ENCODE assay signal across 40 cellular contexts in the genomic region with DNA sequence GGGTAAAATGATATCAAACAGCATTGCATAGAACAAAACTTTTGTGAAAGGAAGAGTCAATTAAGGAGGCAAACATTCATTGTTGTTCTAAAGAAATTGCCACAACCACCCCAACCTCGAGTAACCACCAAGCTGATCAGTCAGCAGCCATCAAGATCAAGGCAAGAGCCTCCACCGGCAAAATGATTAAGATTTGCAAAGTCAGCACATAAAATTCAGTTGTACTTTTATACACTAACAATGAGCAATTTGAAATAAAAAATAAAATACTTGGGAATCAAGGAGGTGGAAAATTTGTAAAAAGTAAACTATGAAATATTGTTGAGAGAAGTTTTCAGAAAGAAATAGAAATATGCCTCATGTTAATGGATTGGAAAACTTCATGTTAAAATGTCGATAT.
"Had no signal": no experiment of that assay in that cellular context is flagged by ENCODE, and none has a peak within 500 bp of the region (broad histone marks: within the 10 kb centered on the region; RNA-seq: fewer than 3 reads in every experiment).

No MANE protein-coding gene starts in this region.

- H3K4me3 ChIP-seq: ascending aorta, cardiac muscle cell had no signal

- FAIRE-seq: bronchial epithelial cell, TTC549 had no signal

- H3K27ac Mint-ChIP-seq: activated CD4-positive, alpha-beta memory T cell treated with anti-CD3 and anti-CD28 coated beads, Interleukin-2, amount 10 ng/mL, durations not matched to agents 7 days and 5 days; activated CD4-positive, alpha-beta T cell treated with anti-CD3 and anti-CD28 coated beads for 36 hours; activated CD4-positive, alpha-beta T cell treated with anti-CD3 and anti-CD28 coated beads, Interleukin-2, amount 10 ng/mL, durations not matched to agents 7 days and 5 days; activated CD8-positive, alpha-beta memory T cell treated with anti-CD3 and anti-CD28 coated beads, Interleukin-2, amount 10 ng/mL, durations not matched to agents 7 days and 5 days; activated CD8-positive, alpha-beta T cell treated with anti-CD3 and anti-CD28 coated beads, Interleukin-2, amount 10 ng/mL, durations not matched to agents 7 days and 5 days; activated naive CD4-positive, alpha-beta T cell treated with anti-CD3 and anti-CD28 coated beads, Interleukin-2, amount 10 ng/mL, durations not matched to agents 7 days and 5 days; activated naive CD4-positive, alpha-beta T cell treated with anti-CD3 and anti-CD28 coated beads, Interleukin-2, amount 50 U/mL, for 24 hours; activated naive CD8-positive, alpha-beta T cell; activated naive CD8-positive, alpha-beta T cell treated with anti-CD3 and anti-CD28 coated beads, Interleukin-2, amount 10 ng/mL, durations not matched to agents 7 days and 5 days; activated naive CD8-positive, alpha-beta T cell treated with anti-CD3 and anti-CD28 coated beads, Interleukin-2, amount 50 U/mL, for 24 hours; activated T-cell treated with anti-CD3 and anti-CD28 coated beads, Interleukin-2, amount 50 U/mL, for 24 hours; activated T-helper 2 cell treated with anti-CD3 and anti-CD28 coated beads, Interferon-gamma antibody, Interleukin-2, Interleukin-4, amounts not matched to agents 10 μg/mL and 5 μg/mL and 100 μg/mL, durations not matched to agents 14 hours and 24 hours and 36 hours; brain; T-helper 1 cell treated with Interleukin-12 subunit alpha and Interleukin-12 subunit beta and Interleukin-4 antibody, amounts not matched to agents 30 μg/mL and 1 μg/mL, for 36 hours; T-helper 2 cell treated with Interferon-gamma antibody and Interleukin-4, amounts not matched to agents 5 μg/mL and 100 μg/mL, for 36 hours; WTC11 had no signal

- H3K4me1 ChIP-seq: ascending aorta had no signal

- H3K4me1 Mint-ChIP-seq: activated CD4-positive, alpha-beta memory T cell treated with anti-CD3 and anti-CD28 coated beads, Interleukin-2, amount 10 ng/mL, durations not matched to agents 7 days and 5 days; activated CD4-positive, alpha-beta T cell treated with anti-CD3 and anti-CD28 coated beads for 36 hours; activated CD4-positive, alpha-beta T cell treated with anti-CD3 and anti-CD28 coated beads, Interleukin-2, amount 10 ng/mL, durations not matched to agents 7 days and 5 days; activated CD8-positive, alpha-beta memory T cell treated with anti-CD3 and anti-CD28 coated beads, Interleukin-2, amount 10 ng/mL, durations not matched to agents 7 days and 5 days; activated naive CD4-positive, alpha-beta T cell treated with anti-CD3 and anti-CD28 coated beads, Interleukin-2, amount 10 ng/mL, durations not matched to agents 7 days and 5 days; activated naive CD4-positive, alpha-beta T cell treated with anti-CD3 and anti-CD28 coated beads, Interleukin-2, amount 50 U/mL, for 24 hours; activated naive CD8-positive, alpha-beta T cell treated with anti-CD3 and anti-CD28 coated beads, Interleukin-2, amount 10 ng/mL, durations not matched to agents 7 days and 5 days; activated naive CD8-positive, alpha-beta T cell treated with anti-CD3 and anti-CD28 coated beads, Interleukin-2, amount 50 U/mL, for 24 hours; central memory CD8-positive, alpha-beta T cell had no signal

- DNase-seq: activated CD4-positive, alpha-beta memory T cell treated with anti-CD3 and anti-CD28 coated beads, Interleukin-2, amount 10 ng/mL, durations not matched to agents 7 days and 5 days; activated CD4-positive, alpha-beta T cell treated with anti-CD3 and anti-CD28 coated beads for 1 hour; activated CD4-positive, alpha-beta T cell treated with anti-CD3 and anti-CD28 coated beads for 36 hours; activated CD4-positive, alpha-beta T cell treated with anti-CD3 and anti-CD28 coated beads for 48 hours; activated CD4-positive, alpha-beta T cell treated with anti-CD3 and anti-CD28 coated beads, Interleukin-2, amount 10 ng/mL, durations not matched to agents 7 days and 5 days; activated CD4-positive, alpha-beta T cell treated with anti-CD3 and anti-CD28 coated beads, Interleukin-2, amount 50 U/mL, for 48 hours; activated CD4-positive, CD25-positive, alpha-beta regulatory T cell; activated CD8-positive, alpha-beta memory T cell treated with anti-CD3 and anti-CD28 coated beads for 24 hours; activated CD8-positive, alpha-beta memory T cell treated with anti-CD3 and anti-CD28 coated beads, Interleukin-2, amount 10 ng/mL, durations not matched to agents 7 days and 5 days; activated CD8-positive, alpha-beta memory T cell treated with anti-CD3 and anti-CD28 coated beads, Interleukin-2, amount 50 U/mL, for 48 hours; activated CD8-positive, alpha-beta T cell treated with anti-CD3 and anti-CD28 coated beads, Interleukin-2, amount 10 ng/mL, durations not matched to agents 7 days and 5 days; activated effector memory CD4-positive, alpha-beta T cell treated with Interleukin-2 at 50 U/mL for 16 hours; activated gamma-delta T cell; activated naive CD4-positive, alpha-beta T cell treated with anti-CD3 and anti-CD28 coated beads, Interleukin-2, amount 10 ng/mL, durations not matched to agents 7 days and 5 days; activated naive CD4-positive, alpha-beta T cell treated with Interleukin-2 at 50 U/mL for 16 hours; activated naive CD8-positive, alpha-beta T cell treated with anti-CD3 and anti-CD28 coated beads, Interleukin-2, amount 10 ng/mL, durations not matched to agents 7 days and 5 days; activated naive CD8-positive, alpha-beta T cell treated with anti-CD3 and anti-CD28 coated beads, Interleukin-2, amount 50 U/mL, for 24 hours; activated T-cell treated with anti-CD3 and anti-CD28 coated beads, Interleukin-2, amount 50 U/mL, for 24 hours; activated T-cell treated with anti-CD3 and anti-CD28 coated beads, Interleukin-2, amount 50 U/mL, for 48 hours; amygdala; anterior cingulate cortex; caudate nucleus; cerebellar nuclear complex; T-helper 1 cell; T-helper 2 cell; T-helper 9 cell; WERI-Rb-1 had no signal

- H3K27me3 ChIP-seq: ascending aorta, cardiac muscle cell had no signal

- ATAC-seq: activated CD4-positive, alpha-beta T cell treated with anti-CD3 and anti-CD28 coated beads for 36 hours; activated CD4-positive, CD25-positive, alpha-beta regulatory T cell treated with anti-CD3 and anti-CD28 coated beads, Interleukin-2, amount 50 U/mL, for 24 hours; activated CD8-positive, alpha-beta memory T cell treated with anti-CD3 and anti-CD28 coated beads, Interleukin-2, amount 10 ng/mL, durations not matched to agents 7 days and 5 days; activated CD8-positive, alpha-beta T cell treated with anti-CD3 and anti-CD28 coated beads, Interleukin-2, amount 10 ng/mL, durations not matched to agents 7 days and 5 days; activated naive CD8-positive, alpha-beta T cell treated with anti-CD3 and anti-CD28 coated beads, Interleukin-2, amount 50 U/mL, for 24 hours; WTC11 had no signal

- H3K27ac ChIP-seq: ascending aorta, cardiac muscle cell, WERI-Rb-1 had no signal

- H3K27me3 Mint-ChIP-seq: activated CD4-positive, alpha-beta memory T cell treated with anti-CD3 and anti-CD28 coated beads, Interleukin-2, amount 10 ng/mL, durations not matched to agents 7 days and 5 days; activated CD4-positive, alpha-beta T cell treated with anti-CD3 and anti-CD28 coated beads for 36 hours; activated CD4-positive, alpha-beta T cell treated with anti-CD3 and anti-CD28 coated beads, Interleukin-2, amount 10 ng/mL, durations not matched to agents 7 days and 5 days; activated CD8-positive, alpha-beta memory T cell treated with anti-CD3 and anti-CD28 coated beads, Interleukin-2, amount 10 ng/mL, durations not matched to agents 7 days and 5 days; activated naive CD4-positive, alpha-beta T cell treated with anti-CD3 and anti-CD28 coated beads, Interleukin-2, amount 10 ng/mL, durations not matched to agents 7 days and 5 days; activated naive CD4-positive, alpha-beta T cell treated with anti-CD3 and anti-CD28 coated beads, Interleukin-2, amount 50 U/mL, for 24 hours; activated naive CD8-positive, alpha-beta T cell; activated naive CD8-positive, alpha-beta T cell treated with anti-CD3 and anti-CD28 coated beads, Interleukin-2, amount 10 ng/mL, durations not matched to agents 7 days and 5 days; activated naive CD8-positive, alpha-beta T cell treated with anti-CD3 and anti-CD28 coated beads, Interleukin-2, amount 50 U/mL, for 24 hours; activated T-cell treated with anti-CD3 and anti-CD28 coated beads, Interleukin-2, amount 50 U/mL, for 24 hours; central memory CD8-positive, alpha-beta T cell had no signal

- H3K4me3 Mint-ChIP-seq: activated CD4-positive, alpha-beta memory T cell treated with anti-CD3 and anti-CD28 coated beads, Interleukin-2, amount 10 ng/mL, durations not matched to agents 7 days and 5 days; activated CD4-positive, alpha-beta T cell treated with anti-CD3 and anti-CD28 coated beads for 36 hours; activated CD4-positive, alpha-beta T cell treated with anti-CD3 and anti-CD28 coated beads, Interleukin-2, amount 10 ng/mL, durations not matched to agents 7 days and 5 days; activated CD8-positive, alpha-beta memory T cell treated with anti-CD3 and anti-CD28 coated beads, Interleukin-2, amount 10 ng/mL, durations not matched to agents 7 days and 5 days; activated CD8-positive, alpha-beta T cell treated with anti-CD3 and anti-CD28 coated beads, Interleukin-2, amount 10 ng/mL, durations not matched to agents 7 days and 5 days; activated naive CD4-positive, alpha-beta T cell treated with anti-CD3 and anti-CD28 coated beads, Interleukin-2, amount 10 ng/mL, durations not matched to agents 7 days and 5 days; activated naive CD4-positive, alpha-beta T cell treated with anti-CD3 and anti-CD28 coated beads, Interleukin-2, amount 50 U/mL, for 24 hours; activated naive CD8-positive, alpha-beta T cell; activated naive CD8-positive, alpha-beta T cell treated with anti-CD3 and anti-CD28 coated beads, Interleukin-2, amount 10 ng/mL, durations not matched to agents 7 days and 5 days; activated naive CD8-positive, alpha-beta T cell treated with anti-CD3 and anti-CD28 coated beads, Interleukin-2, amount 50 U/mL, for 24 hours; activated T-cell treated with anti-CD3 and anti-CD28 coated beads, Interleukin-2, amount 50 U/mL, for 24 hours; brain; central memory CD8-positive, alpha-beta T cell; T-helper 1 cell treated with Interleukin-12 subunit alpha and Interleukin-12 subunit beta and Interleukin-4 antibody, amounts not matched to agents 30 μg/mL and 1 μg/mL, for 36 hours; T-helper 2 cell treated with Interferon-gamma antibody and Interleukin-4, amounts not matched to agents 5 μg/mL and 100 μg/mL, for 36 hours; WTC11 had no signal

- H3K36me3 Mint-ChIP-seq: activated CD8-positive, alpha-beta memory T cell treated with anti-CD3 and anti-CD28 coated beads, Interleukin-2, amount 10 ng/mL, durations not matched to agents 7 days and 5 days; activated naive CD4-positive, alpha-beta T cell treated with anti-CD3 and anti-CD28 coated beads, Interleukin-2, amount 10 ng/mL, durations not matched to agents 7 days and 5 days; activated naive CD4-positive, alpha-beta T cell treated with anti-CD3 and anti-CD28 coated beads, Interleukin-2, amount 50 U/mL, for 24 hours; activated naive CD8-positive, alpha-beta T cell; activated naive CD8-positive, alpha-beta T cell treated with anti-CD3 and anti-CD28 coated beads, Interleukin-2, amount 10 ng/mL, durations not matched to agents 7 days and 5 days had no signal

- H3K36me3 ChIP-seq: ascending aorta, cardiac muscle cell, WERI-Rb-1 had no signal
